Comparison of ENCODE assay signal across 11 cellular contexts in genomic region chr11:130407978-130408377, GRCh38. TPM values are rescaled to one million over a fixed set of nuclear protein-coding genes. Genes with fewer than 3 reads are reported as not detected.
A peak's percentile ranks its signal among the peaks of the same experiment; 100 is the strongest.
DNase-seq lines count a peak whose midpoint lies in the region; ATAC-seq, FAIRE-seq and TF ChIP-seq lines count a peak whose summit lies in the region.
"Had no signal": no experiment of that assay in that cellular context is flagged by ENCODE, and none has a peak within 500 bp of the region (broad histone marks: within the 10 kb centered on the region; RNA-seq: fewer than 3 reads in every experiment).

No MANE protein-coding gene starts in this region.

- no peak for ATAC-seq in HepG2
- ATAC-seq in GM19455 (IDR thresholded peaks at IDR 0.05; ENCODE audit: unreplicated experiment), result no peak

- TF ChIP-seq EP300 in HepG2 (IDR thresholded peaks at IDR 0.05; ENCODE audit: low read depth in 2 of 2, low read length in 2 of 2) (no peak), HepG2 (CRISPR knock-in tag; IDR thresholded peaks at IDR 0.05; ENCODE audit: borderline replicate concordance) (no peak)

- POLR2A ChIA-PET in HepG2 (lab: Yijun Ruan, JAX), result interaction anchor here (0.6 kb wide), 1 partner anchor 10 kb away, joined by 3 read pairs; no protein-coding TSS in a partner anchor

- FAIRE-seq in urothelium cell line (lab: Jason Lieb, UNC), result no peak
- FAIRE-seq in HepG2 (lab: Jason Lieb, UNC), result no peak

- H3K4me2 ChIP-seq in HepG2 (ENCODE audit: low read depth, low read length), result no peak overlapping the region

- no peak for TF ChIP-seq POLR2A in HepG2 (IDR thresholded peaks at IDR 0.05; ENCODE audit: insufficient read depth in 1 of 2, low read depth in 2 of 2, low read length in 2 of 2)

- DNase-seq in HS-5 (ENCODE audit: low read depth) (peak; percentile 80), astrocyte of the spinal cord (ENCODE audit: low read depth, low spot score) (peak; percentile 57), right atrium auricular region (ENCODE audit: low spot score) (peak; percentile 84), urothelium cell line (ENCODE audit: low spot score) (peak; percentile 71), HepG2 (ENCODE audit: low spot score) (no peak), iPS-NIHi7 (ENCODE audit: extremely low spot score) (no peak)
- DNase-seq: activated CD4-positive, alpha-beta T cell treated with anti-CD3 and anti-CD28 coated beads, Interleukin-2, amount 10 ng/mL, durations not matched to agents 24 days and 14 days; activated naive CD4-positive, alpha-beta T cell treated with anti-CD3 and anti-CD28 coated beads, Interleukin-2, amount 10 ng/mL, durations not matched to agents 7 days and 5 days; effector memory CD4-positive, alpha-beta T cell had no signal

- no peak overlapping the region for H3K9ac ChIP-seq in HepG2 (ENCODE audit: insufficient read depth, low read depth, low read length)

- no peaks in the 10 kb centered on the region for H3K27me3 ChIP-seq in right atrium auricular region
- H3K27me3 ChIP-seq in HepG2 (ENCODE audit: control insufficient read depth in 1 of 2, insufficient read depth in 2 of 2, low read length in 2 of 2), result peaks cover 7 to 63% of the 10 kb centered on the region in 2 experiments; a peak in 3 of 5 replicates

- no peaks in the 10 kb centered on the region for H4K20me1 ChIP-seq in HepG2 (ENCODE audit: insufficient read depth, low read length)

- no peaks in the 10 kb centered on the region for H3K79me2 ChIP-seq in HepG2 (ENCODE audit: insufficient read depth, low read length)

- H3K27ac ChIP-seq in right atrium auricular region, result peak overlapping the region; percentile 71 to 72
- no peak overlapping the region for H3K27ac ChIP-seq in HepG2 (ENCODE audit: extremely low read length, insufficient read depth, low read length)

- intact Hi-C loops in HepG2 (cut with micrococcal nuclease; ENCODE audit: unreplicated experiment), result no loop called here

- 0% methylated on average over 3 of the region's 7 CpGs for WGBS in HepG2 (ENCODE audit: low lambda C conversion rate)

- TF ChIP-seq CTCF in astrocyte of the spinal cord (IDR thresholded peaks at IDR 0.05; ENCODE audit: low read depth, low read length) (no peak), right atrium auricular region (IDR thresholded peaks at IDR 0.05) (no peak), HepG2 (CRISPR knock-in tag; IDR thresholded peaks at IDR 0.05) (no peak)

- no TSS peak for BruUV-seq in HepG2 (replicated peaks; lab: Mats Ljungman, UMichigan)

- peaks cover 0 to 47% of the 10 kb centered on the region in 2 donors for H3K4me1 ChIP-seq in right atrium auricular region
- no peaks in the 10 kb centered on the region for H3K4me1 ChIP-seq in HepG2 (ENCODE audit: insufficient read depth, low read length)

- H2AFZ ChIP-seq in HepG2 (ENCODE audit: low read length), result no peak overlapping the region

- in situ Hi-C loops in astrocyte of the spinal cord (cut with HindIII; ENCODE audit: low sequenced_read_pairs) (no loop called here), HepG2 (cut with HindIII; ENCODE audit: extremely low pct_ligation_motif_present, low pct_unique_long_range_greater_than_20kb) (no loop called here)

- CTCF ChIA-PET in HepG2 (lab: Yijun Ruan, JAX; ENCODE audit: low intra/inter-chr PET ratio, low total read pairs), result no interaction called here

- no peaks in the 10 kb centered on the region for H3K36me3 ChIP-seq in right atrium auricular region
- no peaks in the 10 kb centered on the region for H3K36me3 ChIP-seq in HepG2 (replicated peaks in 1 of 2; ENCODE audit: control insufficient read depth in 1 of 2, insufficient read depth in 2 of 2, low read length in 2 of 2)

- no peak overlapping the region for H3K4me3 ChIP-seq in astrocyte of the spinal cord (ENCODE audit: low read depth, low read length)
- H3K4me3 ChIP-seq in right atrium auricular region, result no peak overlapping the region
- no peak overlapping the region for H3K4me3 ChIP-seq in HepG2 (replicated peaks in 1 of 3; ENCODE audit: insufficient read depth in 1 of 3, low read depth in 2 of 3, low read length in 3 of 3)

- no peak for TF ChIP-seq RAD21 in HepG2 (CRISPR knock-in tag; IDR thresholded peaks at IDR 0.05)

- H3K9me3 ChIP-seq in right atrium auricular region (no peaks in the 10 kb centered on the region), HepG2 (ENCODE audit: low read length) (no peaks in the 10 kb centered on the region)

TF ChIP-seq in HepG2, 621 proteins besides CTCF, POLR2A, EP300 and RAD21:
- TF ChIP-seq ZBTB8A (CRISPR knock-in tag; IDR thresholded peaks at IDR 0.05; ENCODE audit: borderline replicate concordance, low read depth) (no peak), REPIN1 (CRISPR knock-in tag; IDR thresholded peaks at IDR 0.05; ENCODE audit: borderline replicate concordance, low read depth) (no peak), ZBTB38 (CRISPR knock-in tag; IDR thresholded peaks at IDR 0.05) (no peak), NFKBIZ (CRISPR knock-in tag; IDR thresholded peaks at IDR 0.05) (no peak), SOX5 (CRISPR knock-in tag; IDR thresholded peaks at IDR 0.05; ENCODE audit: borderline replicate concordance) (no peak), ZNF660 (CRISPR knock-in tag; IDR thresholded peaks at IDR 0.05; ENCODE audit: borderline replicate concordance, low read depth) (no peak)
TF ChIP-seq in HepG2: peak in this region for 0.

RNA-seq across cellular contexts. Expression of gene ADAMTS8, which starts 20.4 kb away (rescaled TPM):
- total RNA-seq in right atrium auricular region (1 to 10 TPM; 2.5 to 7.8 TPM), HepG2 (2016; rRNA removed; fragmentation: Illumina TruSeq; extraction: Trizol) (not detected in 2 replicates)
- total RNA-seq in HepG2 (2016; cell fraction: cytosol; rRNA removed; fragmentation: Illumina TruSeq; extraction: Trizol; ENCODE audit: low read depth), result not detected in 2 replicates
- total RNA-seq in HepG2 (2016; cell fraction: insoluble cytoplasmic fraction; rRNA removed; fragmentation: Illumina TruSeq; extraction: Trizol), result not detected in 2 replicates
- total RNA-seq in HepG2 (2016; cell fraction: membrane; rRNA removed; fragmentation: Illumina TruSeq; extraction: Trizol), result not detected in 2 replicates
- not detected in 2 replicates for total RNA-seq in HepG2 (2016; cell fraction: nucleus; rRNA removed; fragmentation: Illumina TruSeq; extraction: Trizol)
- not detected in 2 replicates for polyA plus RNA-seq in HepG2 (2011; rRNA removed)
- polyA plus RNA-seq in HepG2 (2011; cell fraction: cytosol; rRNA removed), result not detected in 2 replicates
- polyA plus RNA-seq in HepG2 (2011; cell fraction: nucleus; rRNA removed), result not detected in 2 replicates
- not detected in 2 replicates for polyA plus RNA-seq in HepG2 (2012)
- not detected in 2 replicates for polyA plus RNA-seq in HepG2 (2016; cell fraction: cytosol; fragmentation: Illumina TruSeq; extraction: Trizol; ENCODE audit: low read depth)
- not detected in 2 replicates for polyA plus RNA-seq in HepG2 (2016; cell fraction: insoluble cytoplasmic fraction; fragmentation: Illumina TruSeq; extraction: Trizol; ENCODE audit: low read depth)
- not detected in 2 replicates for polyA plus RNA-seq in HepG2 (2016; cell fraction: membrane; fragmentation: Illumina TruSeq; extraction: Trizol; ENCODE audit: low read depth)
- polyA plus RNA-seq in HepG2 (2016; cell fraction: nucleus; fragmentation: Illumina TruSeq; extraction: Trizol; ENCODE audit: insufficient read depth, low read depth), result not detected in 2 replicates
- polyA minus RNA-seq in HepG2 (2011; rRNA and poly(A)+ RNA removed; ENCODE audit: low replicate concordance), result not detected in 2 replicates
- not detected in 2 replicates for polyA minus RNA-seq in HepG2 (2011; cell fraction: cytosol; rRNA and poly(A)+ RNA removed)
- polyA minus RNA-seq in HepG2 (2011; cell fraction: nucleus; rRNA and poly(A)+ RNA removed), result not detected in 2 replicates
- total RNA-seq: activated CD4-positive, alpha-beta T cell treated with anti-CD3 and anti-CD28 coated beads, Interleukin-2, amount 10 ng/mL, durations not matched to agents 24 days and 14 days had no signal

RNA-seq across cellular contexts. Expression of gene ADAMTS15, which starts 40.5 kb away (rescaled TPM):
- total RNA-seq in right atrium auricular region (10 to 100 TPM; 17.5 to 21.2 TPM), HepG2 (2016; rRNA removed; fragmentation: Illumina TruSeq; extraction: Trizol) (0.02 TPM in 1 of 2 replicates, not detected in the other)
- total RNA-seq in HepG2 (2016; cell fraction: cytosol; rRNA removed; fragmentation: Illumina TruSeq; extraction: Trizol; ENCODE audit: low read depth), result not detected in 2 replicates
- not detected in 2 replicates for total RNA-seq in HepG2 (2016; cell fraction: insoluble cytoplasmic fraction; rRNA removed; fragmentation: Illumina TruSeq; extraction: Trizol)
- total RNA-seq in HepG2 (2016; cell fraction: membrane; rRNA removed; fragmentation: Illumina TruSeq; extraction: Trizol), result not detected in 2 replicates
- not detected in 2 replicates for total RNA-seq in HepG2 (2016; cell fraction: nucleus; rRNA removed; fragmentation: Illumina TruSeq; extraction: Trizol)
- 0.01 TPM in 1 of 2 replicates, not detected in the other for polyA plus RNA-seq in HepG2 (2011; rRNA removed)
- polyA plus RNA-seq in HepG2 (2011; cell fraction: cytosol; rRNA removed), result not detected in 2 replicates
- not detected in 2 replicates for polyA plus RNA-seq in HepG2 (2011; cell fraction: nucleus; rRNA removed)
- polyA plus RNA-seq in HepG2 (2012), result not detected in 2 replicates
- not detected in 2 replicates for polyA plus RNA-seq in HepG2 (2016; cell fraction: cytosol; fragmentation: Illumina TruSeq; extraction: Trizol; ENCODE audit: low read depth)
- not detected in 2 replicates for polyA plus RNA-seq in HepG2 (2016; cell fraction: insoluble cytoplasmic fraction; fragmentation: Illumina TruSeq; extraction: Trizol; ENCODE audit: low read depth)
- not detected in 2 replicates for polyA plus RNA-seq in HepG2 (2016; cell fraction: membrane; fragmentation: Illumina TruSeq; extraction: Trizol; ENCODE audit: low read depth)
- polyA plus RNA-seq in HepG2 (2016; cell fraction: nucleus; fragmentation: Illumina TruSeq; extraction: Trizol; ENCODE audit: insufficient read depth, low read depth), result not detected in 2 replicates
- polyA minus RNA-seq in HepG2 (2011; rRNA and poly(A)+ RNA removed; ENCODE audit: low replicate concordance), result 0.63 TPM in 1 of 2 replicates, not detected in the other
- not detected in 2 replicates for polyA minus RNA-seq in HepG2 (2011; cell fraction: cytosol; rRNA and poly(A)+ RNA removed)
- not detected in 2 replicates for polyA minus RNA-seq in HepG2 (2011; cell fraction: nucleus; rRNA and poly(A)+ RNA removed)
- total RNA-seq: SK-MEL-5 had no signal

Comparison
In these comparisons a context has a peak if more than half of its experiments do, and no peak if none do; other contexts are left out.
1. DNase-seq: peak in HS-5 (single experiment), astrocyte of the spinal cord (single experiment), right atrium auricular region (single experiment) and urothelium cell line (single experiment); none in HepG2 (single experiment) and iPS-NIHi7 (single experiment).
2. RNA of gene ADAMTS15, which starts 40.5 kb away (total RNA-seq): 17.5 to 21.2 TPM in right atrium auricular region; 0.02 TPM in HepG2; every median in the first group is over 10 times any median in the second.